29 cellular contexts compared by ENCODE assay signal in the genomic region with DNA sequence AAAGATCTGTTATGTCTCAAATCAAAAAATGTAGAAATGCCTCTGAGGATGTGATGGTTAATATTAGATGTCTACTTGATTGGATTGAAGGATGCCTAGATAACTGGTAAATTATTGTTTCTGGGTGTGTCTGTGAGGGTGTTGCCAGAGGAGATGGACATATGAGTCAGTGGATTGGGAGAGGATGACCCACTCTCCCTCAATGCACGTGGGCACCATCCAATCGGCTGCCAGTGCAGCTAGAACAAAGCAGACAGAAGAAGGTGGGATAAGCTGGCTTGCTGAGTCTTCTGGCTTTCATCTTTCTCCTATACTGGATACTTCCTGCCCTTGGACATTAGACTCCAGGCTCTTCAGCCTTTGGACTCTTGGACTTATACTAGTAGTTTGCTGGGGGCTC.
"Had no signal": no experiment of that assay in that cellular context is flagged by ENCODE, and none has a peak within 500 bp of the region (broad histone marks: within the 10 kb centered on the region; RNA-seq: fewer than 3 reads in every experiment).

No MANE protein-coding gene starts in this region.

- H3K9me3 Mint-ChIP-seq: activated T-helper 1 cell treated with anti-CD3 and anti-CD28 coated beads, Interleukin-12 subunit alpha, Interleukin-12 subunit beta, Interleukin-2, Interleukin-4 antibody, amounts not matched to agents 30 ng/mL and 10 ng/mL and 1 ng/mL, durations not matched to agents 14 hours and 24 hours and 36 hours had no signal

- ATAC-seq: body of pancreas; effector memory CD8-positive, alpha-beta T cell; heart right ventricle; left lung; lower lobe of right lung; natural killer cell treated with Interleukin-12 subunit alpha and Interleukin-12 subunit beta and Interleukin-15 and Interleukin-18, amount 100 ng/mL, for 72 hours; stimulated activated effector memory CD8-positive, alpha-beta T cell treated with anti-CD3 and anti-CD28 coated beads, Interleukin-12 subunit alpha, Interleukin-12 subunit beta, amount 100 ng/mL, for 72 hours had no signal

- H3K9me3 ChIP-seq: adrenal gland, body of pancreas, left lung, lower lobe of right lung, right atrium auricular region, thoracic aorta, uterus had no signal

- H3K36me3 ChIP-seq: adrenal gland, heart right ventricle, left lung, lower lobe of right lung, right atrium auricular region, thoracic aorta, uterus had no signal

- H3K4me3 ChIP-seq: adrenal gland, body of pancreas, coronary artery, dorsolateral prefrontal cortex, heart right ventricle, left lung, lower lobe of right lung, right atrium auricular region, thoracic aorta, uterus had no signal

- H3K4me1 Mint-ChIP-seq: activated naive CD8-positive, alpha-beta T cell treated with anti-CD3 and anti-CD28 coated beads for 36 hours; stimulated activated effector memory CD8-positive, alpha-beta T cell treated with anti-CD3 and anti-CD28 coated beads, Interleukin-12 subunit alpha, Interleukin-12 subunit beta, amount 100 ng/mL, for 72 hours had no signal

- H3K27ac ChIP-seq: adrenal gland, body of pancreas, coronary artery, dorsolateral prefrontal cortex, heart right ventricle, left lung, lower lobe of right lung, right atrium auricular region, thoracic aorta, uterus, VCaP had no signal

- DNase-seq: activated CD4-positive, alpha-beta T cell treated with anti-CD3 and anti-CD28 coated beads for 4 hours; activated CD4-positive, alpha-beta T cell treated with anti-CD3 and anti-CD28 coated beads, Interleukin-2, amount 50 U/mL, for 4 hours; activated CD8-positive, alpha-beta memory T cell treated with anti-CD3 and anti-CD28 coated beads, Interleukin-2, amount 50 U/mL, for 4 hours; activated effector memory CD4-positive, alpha-beta T cell treated with anti-CD3 and anti-CD28 coated beads, Interleukin-2, amount 50 U/mL, for 16 hours; activated naive CD4-positive, alpha-beta T cell treated with anti-CD3 and anti-CD28 coated beads for 36 hours; activated naive CD8-positive, alpha-beta T cell treated with anti-CD3 and anti-CD28 coated beads for 36 hours; activated T-cell treated with anti-CD3 and anti-CD28 coated beads, Interleukin-2, amount 50 U/mL, for 1 hour; aorta; body of pancreas; dorsolateral prefrontal cortex; effector memory CD8-positive, alpha-beta T cell; foreskin melanocyte; heart right ventricle; kidney glomerular epithelial cell; left lung; lower lobe of right lung; mesendoderm; stimulated activated CD4-positive, alpha-beta T cell treated with anti-CD3 and anti-CD28 coated beads, Interleukin-4, amount 100 ng/mL, for 1 hour; trophoblast cell; uterus had no signal

- H3K27ac Mint-ChIP-seq: activated naive CD4-positive, alpha-beta T cell treated with anti-CD3 and anti-CD28 coated beads for 36 hours; activated naive CD8-positive, alpha-beta T cell treated with anti-CD3 and anti-CD28 coated beads for 36 hours; activated T-helper 1 cell treated with anti-CD3 and anti-CD28 coated beads, Interleukin-12 subunit alpha, Interleukin-12 subunit beta, Interleukin-2, Interleukin-4 antibody, amounts not matched to agents 30 ng/mL and 10 ng/mL and 1 ng/mL, durations not matched to agents 14 hours and 24 hours and 36 hours; effector memory CD8-positive, alpha-beta T cell; natural killer cell treated with Interleukin-12 subunit alpha and Interleukin-12 subunit beta and Interleukin-15 and Interleukin-18, amount 100 ng/mL, for 72 hours; stimulated activated effector memory CD8-positive, alpha-beta T cell treated with anti-CD3 and anti-CD28 coated beads, Interleukin-12 subunit alpha, Interleukin-12 subunit beta, amount 100 ng/mL, for 72 hours; stimulated activated naive CD8-positive, alpha-beta T cell treated with anti-CD3 and anti-CD28 coated beads, Interleukin-15, Interleukin-2, amounts not matched to agents 100 ng/mL and 50 ng/mL, for 24 hours had no signal

- H3K4me3 Mint-ChIP-seq: activated naive CD4-positive, alpha-beta T cell treated with anti-CD3 and anti-CD28 coated beads for 36 hours; activated naive CD8-positive, alpha-beta T cell treated with anti-CD3 and anti-CD28 coated beads for 36 hours; activated T-helper 1 cell treated with anti-CD3 and anti-CD28 coated beads, Interleukin-12 subunit alpha, Interleukin-12 subunit beta, Interleukin-2, Interleukin-4 antibody, amounts not matched to agents 30 ng/mL and 10 ng/mL and 1 ng/mL, durations not matched to agents 14 hours and 24 hours and 36 hours; effector memory CD8-positive, alpha-beta T cell; natural killer cell treated with Interleukin-12 subunit alpha and Interleukin-12 subunit beta and Interleukin-15 and Interleukin-18, amount 100 ng/mL, for 72 hours; stimulated activated effector memory CD8-positive, alpha-beta T cell treated with anti-CD3 and anti-CD28 coated beads, Interleukin-12 subunit alpha, Interleukin-12 subunit beta, amount 100 ng/mL, for 72 hours; stimulated activated naive CD8-positive, alpha-beta T cell treated with anti-CD3 and anti-CD28 coated beads, Interleukin-15, Interleukin-2, amounts not matched to agents 100 ng/mL and 50 ng/mL, for 24 hours had no signal

- H3K4me1 ChIP-seq: adrenal gland, body of pancreas, left lung, lower lobe of right lung, uterus had no signal

- H3K27me3 ChIP-seq: adrenal gland, body of pancreas, heart right ventricle, left lung, right atrium auricular region, uterus had no signal

- H3K27me3 Mint-ChIP-seq: natural killer cell treated with Interleukin-12 subunit alpha and Interleukin-12 subunit beta and Interleukin-15 and Interleukin-18, amount 100 ng/mL, for 72 hours had no signal

- H3K36me3 Mint-ChIP-seq: activated naive CD8-positive, alpha-beta T cell treated with anti-CD3 and anti-CD28 coated beads for 36 hours; natural killer cell treated with Interleukin-12 subunit alpha and Interleukin-12 subunit beta and Interleukin-15 and Interleukin-18, amount 100 ng/mL, for 72 hours; stimulated activated effector memory CD8-positive, alpha-beta T cell treated with anti-CD3 and anti-CD28 coated beads, Interleukin-12 subunit alpha, Interleukin-12 subunit beta, amount 100 ng/mL, for 72 hours had no signal
